In genomic region chr6:84033523-84034451, GRCh38 we compare ENCODE assay signal across 8 cellular contexts. TPM values are rescaled to one million over a fixed set of nuclear protein-coding genes. Genes with fewer than 3 reads are reported as not detected.
DNase-seq lines count a peak whose midpoint lies in the region; ATAC-seq and TF ChIP-seq lines count a peak whose summit lies in the region.

TSS of gene MRAP2 (plus strand) at chr6:84033772. CDS start at chr6:84055319, 21,547 bp downstream.

- in situ Hi-C loops in Panc1 (cut with HindIII; ENCODE audit: low pct_unique_long_range_greater_than_20kb, low sequenced_read_pairs), result no loop called here

- H3K9me3 ChIP-seq in HEK293 (ENCODE audit: control insufficient read depth, insufficient read depth, low read depth, low read length) (no peaks in the 10 kb centered on the region), Panc1 (ENCODE audit: control insufficient read depth, insufficient read depth, low read depth, low read length) (no peaks in the 10 kb centered on the region), muscle layer of duodenum (ENCODE audit: control insufficient read depth in 1 of 2, low read length in 2 of 2) (no peaks in the 10 kb centered on the region)

- ATAC-seq in Panc1 (peak; percentile 90), GM19023 (IDR thresholded peaks at IDR 0.05; ENCODE audit: unreplicated experiment) (no peak), HG03439 (IDR thresholded peaks at IDR 0.05; ENCODE audit: unreplicated experiment) (no peak), HG02623 (IDR thresholded peaks at IDR 0.05; ENCODE audit: unreplicated experiment) (no peak)

- H3K9me3 Mint-ChIP-seq in endothelial cell (ENCODE audit: unreplicated experiment), result peaks cover 5% of the 10 kb centered on the region

- TF ChIP-seq CTCF in HEK293 (tag by site-specific recombination; IDR thresholded peaks at IDR 0.05), result peak; percentile 36; the same call in 1 of the 2 replicates
- TF ChIP-seq CTCF in Panc1 (IDR thresholded peaks at IDR 0.05), result no peak
- no peak for TF ChIP-seq CTCF in endothelial cell (IDR thresholded peaks at IDR 0.05; ENCODE audit: unreplicated experiment)

- H3K36me3 Mint-ChIP-seq in endothelial cell (ENCODE audit: low read depth, unreplicated experiment), result peaks cover 4% of the 10 kb centered on the region

- H3K27me3 Mint-ChIP-seq in endothelial cell (ENCODE audit: unreplicated experiment), result peaks cover 2% of the 10 kb centered on the region

- H3K27ac Mint-ChIP-seq in endothelial cell (ENCODE audit: unreplicated experiment), result no peak within 1 kb of the TSS

- peaks cover 6% of the 10 kb centered on the region for H3K27me3 ChIP-seq in Panc1 (ENCODE audit: control insufficient read depth, insufficient read depth, low read length)
- peaks cover 3% of the 10 kb centered on the region for H3K27me3 ChIP-seq in muscle layer of duodenum (ENCODE audit: low read depth, low read length)

- H3K4me3 Mint-ChIP-seq in endothelial cell (ENCODE audit: unreplicated experiment), result peak within 1 kb of the TSS; percentile 85

- CTCF ChIA-PET in HEK293 (lab: Yijun Ruan, JAX) (interaction anchor here (1.3 kb wide), 1 partner anchor 10 kb away, joined by 8 read pairs; no protein-coding TSS in a partner anchor), Panc1 (lab: Charles Lee) (no interaction called here)

- H3K27ac ChIP-seq in HEK293 (ENCODE audit: extremely low read depth, low read depth, low read length), result peak within 1 kb of the TSS; percentile 4; the same call in 1 of the 2 replicates
- H3K27ac ChIP-seq in Panc1 (ENCODE audit: low read length), result no peak within 1 kb of the TSS
- H3K27ac ChIP-seq in muscle layer of duodenum (ENCODE audit: low read length), result no peak within 1 kb of the TSS

- H3K36me3 ChIP-seq in HEK293 (ENCODE audit: control insufficient read depth in 2 of 2, insufficient read depth in 1 of 2, low read length in 2 of 2) (no peaks in the 10 kb centered on the region), Panc1 (ENCODE audit: control insufficient read depth, insufficient read depth, low read length) (no peaks in the 10 kb centered on the region), muscle layer of duodenum (ENCODE audit: control insufficient read depth in 1 of 2, insufficient read depth in 2 of 2, low read length in 2 of 2) (no peaks in the 10 kb centered on the region)

- peak; percentile 47 for DNase-seq in ELF-1 (ENCODE audit: low read depth, low spot score)
- no peak for DNase-seq in Panc1 (ENCODE audit: low read depth, low spot score)
- DNase-seq in endothelial cell (ENCODE audit: low spot score), result peak; percentile 51

- BruUV-seq in Panc1 (replicated peaks; lab: Mats Ljungman, UMichigan), result no TSS peak

- intact Hi-C loops in Panc1 (cut with micrococcal nuclease; ENCODE audit: unreplicated experiment), result loop anchor here (10.0 kb wide), 1 partner anchor 149 kb away; no protein-coding TSS in a partner anchor

- peaks cover 14% of the 10 kb centered on the region for H3K4me1 Mint-ChIP-seq in endothelial cell (ENCODE audit: unreplicated experiment)

- peak within 1 kb of the TSS; percentile 63 for H3K4me3 ChIP-seq in HEK293 (ENCODE audit: low read depth, low read length)
- peak within 1 kb of the TSS; percentile 53 to 67 for H3K4me3 ChIP-seq in Panc1 (ENCODE audit: low read depth in 2 of 2, low read length in 2 of 2)
- peak within 1 kb of the TSS; percentile 50 to 80 for H3K4me3 ChIP-seq in muscle layer of duodenum (ENCODE audit: low read depth in 1 of 2, low read length in 2 of 2)

- no peaks in the 10 kb centered on the region for H3K4me1 ChIP-seq in HEK293 (ENCODE audit: control insufficient read depth, insufficient read depth, low read length)
- no peaks in the 10 kb centered on the region for H3K4me1 ChIP-seq in Panc1 (ENCODE audit: control insufficient read depth, insufficient read depth, low read length)
- H3K4me1 ChIP-seq in muscle layer of duodenum (ENCODE audit: control insufficient read depth in 1 of 2, insufficient read depth in 2 of 2, low read length in 2 of 2), result peaks cover 0 to 3% of the 10 kb centered on the region in 2 donors

- POLR2A ChIA-PET in HEK293 (lab: Yijun Ruan, JAX) (no interaction called here), Panc1 (lab: Charles Lee) (interaction anchor here (0.6 to 0.7 kb wide), 2 partner anchors 18 to 59 kb away, joined by 3 to 5 read pairs; no protein-coding TSS in a partner anchor)

TF ChIP-seq in HEK293, 187 proteins besides CTCF, POLR2A, EP300 and RAD21 (continues in another document):
- no peak for TF ChIP-seq ZNF248 (tag by site-specific recombination; IDR thresholded peaks at IDR 0.05)
- no peak; the same call in 1 of the 2 replicates for TF ChIP-seq ELK4 (IDR thresholded peaks at IDR 0.05; ENCODE audit: borderline replicate concordance, low read depth, low read length)
- TF ChIP-seq PRDM1 (tag by site-specific recombination; IDR thresholded peaks at IDR 0.05), result 0 out of 2 replicates have a peak, but pooled peaks have one; percentile 6
- no peak for TF ChIP-seq ZNF529 (tag by site-specific recombination; IDR thresholded peaks at IDR 0.05; ENCODE audit: insufficient replicate concordance)
- TF ChIP-seq SP2 (tag by site-specific recombination; IDR thresholded peaks at IDR 0.05), result peak; percentile 19; the same call in 1 of the 2 replicates
- TF ChIP-seq ZNF837 (tag by site-specific recombination; IDR thresholded peaks at IDR 0.05), result no peak
- no peak for TF ChIP-seq ZNF155 (tag by site-specific recombination; IDR thresholded peaks at IDR 0.05)
- peak; percentile 84 for TF ChIP-seq ZIC2 (tag by site-specific recombination; IDR thresholded peaks at IDR 0.05)
- peak; percentile 73; the same call in 1 of the 2 replicates for TF ChIP-seq ZNF76 (tag by site-specific recombination; IDR thresholded peaks at IDR 0.05; ENCODE audit: borderline replicate concordance, low read depth)
- TF ChIP-seq SP3 (tag by site-specific recombination; IDR thresholded peaks at IDR 0.05), result peak; percentile 48; the same call in 1 of the 2 replicates
- TF ChIP-seq ZNF792 (tag by site-specific recombination; IDR thresholded peaks at IDR 0.05), result no peak
- TF ChIP-seq ZNF596 (tag by site-specific recombination; IDR thresholded peaks at IDR 0.05), result 0 out of 2 replicates have a peak, but pooled peaks have one; percentile 17
- peak; percentile 61 for TF ChIP-seq ZBTB44 (tag by site-specific recombination; IDR thresholded peaks at IDR 0.05)
- TF ChIP-seq ZBTB1 (tag by site-specific recombination; IDR thresholded peaks at IDR 0.05), result no peak
- peak; percentile 64; the same call in 1 of the 2 replicates for TF ChIP-seq GLIS2 (tag by site-specific recombination; IDR thresholded peaks at IDR 0.05)
- TF ChIP-seq ZNF112 (tag by site-specific recombination; IDR thresholded peaks at IDR 0.05), result no peak
- no peak for TF ChIP-seq ZNF704 (tag by site-specific recombination; IDR thresholded peaks at IDR 0.05)
- peak; percentile 40; the same call in 1 of the 2 replicates for TF ChIP-seq KLF17 (tag by site-specific recombination; IDR thresholded peaks at IDR 0.05)

RNA-seq across cellular contexts. Expression of gene MRAP2, which starts in this region (rescaled TPM):
- total RNA-seq in Panc1 (2021; ENCODE audit: unreplicated experiment), result 2.5 TPM
- 2.7 TPM for polyA plus RNA-seq in Panc1 (2012; ENCODE audit: insufficient read length)
- total RNA-seq in endothelial cell (ENCODE audit: unreplicated experiment), result 5.1 TPM
